ENCODE assay signal across 1 cellular context in the genomic region with DNA sequence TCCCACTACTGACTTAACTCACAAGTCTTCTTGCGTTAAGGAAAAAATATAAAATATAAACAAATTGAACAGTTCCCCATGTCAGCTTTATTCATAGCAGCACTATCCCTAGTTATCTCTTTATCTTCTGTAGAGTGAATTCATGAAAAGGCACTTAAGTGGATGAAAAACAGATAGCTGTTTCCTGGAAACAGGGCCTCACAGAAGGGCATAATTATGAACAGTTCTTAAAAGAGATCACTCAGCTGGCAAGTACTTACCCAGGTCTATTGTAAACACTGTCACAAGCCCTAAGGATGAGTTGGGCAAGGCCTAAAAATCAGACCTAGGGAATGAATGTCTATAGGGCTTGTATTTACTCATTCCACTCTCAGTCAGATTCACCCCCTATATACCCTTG.
TF ChIP-seq lines count a peak whose summit lies in the region.

No MANE protein-coding gene starts in this region.

TF ChIP-seq in SK-N-SH, 30 proteins besides CTCF, POLR2A, EP300 and RAD21 (continued from another document):
- TF ChIP-seq RCOR1 (IDR thresholded peaks at IDR 0.05; ENCODE audit: low read length): peak; percentile 77; the same call in 1 of the 2 replicates
- peak; percentile 38 for TF ChIP-seq CHD2 (IDR thresholded peaks at IDR 0.05; ENCODE audit: low read length, partially characterized antibody)
- peak; percentile 63 for TF ChIP-seq GATA2 (CRISPR knock-in tag; IDR thresholded peaks at IDR 0.05)
- TF ChIP-seq, protein P1, sequence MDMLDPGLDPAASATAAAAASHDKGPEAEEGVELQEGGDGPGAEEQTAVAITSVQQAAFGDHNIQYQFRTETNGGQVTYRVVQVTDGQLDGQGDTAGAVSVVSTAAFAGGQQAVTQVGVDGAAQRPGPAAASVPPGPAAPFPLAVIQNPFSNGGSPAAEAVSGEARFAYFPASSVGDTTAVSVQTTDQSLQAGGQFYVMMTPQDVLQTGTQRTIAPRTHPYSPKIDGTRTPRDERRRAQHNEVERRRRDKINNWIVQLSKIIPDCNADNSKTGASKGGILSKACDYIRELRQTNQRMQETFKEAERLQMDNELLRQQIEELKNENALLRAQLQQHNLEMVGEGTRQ (IDR thresholded peaks at IDR 0.05; ENCODE audit: borderline replicate concordance, low read depth, low read length): no peak
- TF ChIP-seq GABPA (IDR thresholded peaks at IDR 0.05; ENCODE audit: low read depth): no peak
- no peak for TF ChIP-seq RFX5 (IDR thresholded peaks at IDR 0.05; ENCODE audit: low read length)
- TF ChIP-seq FOXM1 (IDR thresholded peaks at IDR 0.05; ENCODE audit: low read depth): peak; percentile 81
- peak; percentile 78; the same call in 1 of the 2 replicates for TF ChIP-seq RXRA (IDR thresholded peaks at IDR 0.05; ENCODE audit: borderline replicate concordance, low read depth)
- TF ChIP-seq, protein P2, sequence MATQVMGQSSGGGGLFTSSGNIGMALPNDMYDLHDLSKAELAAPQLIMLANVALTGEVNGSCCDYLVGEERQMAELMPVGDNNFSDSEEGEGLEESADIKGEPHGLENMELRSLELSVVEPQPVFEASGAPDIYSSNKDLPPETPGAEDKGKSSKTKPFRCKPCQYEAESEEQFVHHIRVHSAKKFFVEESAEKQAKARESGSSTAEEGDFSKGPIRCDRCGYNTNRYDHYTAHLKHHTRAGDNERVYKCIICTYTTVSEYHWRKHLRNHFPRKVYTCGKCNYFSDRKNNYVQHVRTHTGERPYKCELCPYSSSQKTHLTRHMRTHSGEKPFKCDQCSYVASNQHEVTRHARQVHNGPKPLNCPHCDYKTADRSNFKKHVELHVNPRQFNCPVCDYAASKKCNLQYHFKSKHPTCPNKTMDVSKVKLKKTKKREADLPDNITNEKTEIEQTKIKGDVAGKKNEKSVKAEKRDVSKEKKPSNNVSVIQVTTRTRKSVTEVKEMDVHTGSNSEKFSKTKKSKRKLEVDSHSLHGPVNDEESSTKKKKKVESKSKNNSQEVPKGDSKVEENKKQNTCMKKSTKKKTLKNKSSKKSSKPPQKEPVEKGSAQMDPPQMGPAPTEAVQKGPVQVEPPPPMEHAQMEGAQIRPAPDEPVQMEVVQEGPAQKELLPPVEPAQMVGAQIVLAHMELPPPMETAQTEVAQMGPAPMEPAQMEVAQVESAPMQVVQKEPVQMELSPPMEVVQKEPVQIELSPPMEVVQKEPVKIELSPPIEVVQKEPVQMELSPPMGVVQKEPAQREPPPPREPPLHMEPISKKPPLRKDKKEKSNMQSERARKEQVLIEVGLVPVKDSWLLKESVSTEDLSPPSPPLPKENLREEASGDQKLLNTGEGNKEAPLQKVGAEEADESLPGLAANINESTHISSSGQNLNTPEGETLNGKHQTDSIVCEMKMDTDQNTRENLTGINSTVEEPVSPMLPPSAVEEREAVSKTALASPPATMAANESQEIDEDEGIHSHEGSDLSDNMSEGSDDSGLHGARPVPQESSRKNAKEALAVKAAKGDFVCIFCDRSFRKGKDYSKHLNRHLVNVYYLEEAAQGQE (IDR thresholded peaks at IDR 0.05; ENCODE audit: low read depth, low read length): no peak
- TF ChIP-seq JUND (IDR thresholded peaks at IDR 0.05): peak; percentile 84
- peak; percentile 43; the same call in 1 of the 2 replicates for TF ChIP-seq ELF1 (IDR thresholded peaks at IDR 0.05)
- TF ChIP-seq NFIC (IDR thresholded peaks at IDR 0.05; ENCODE audit: borderline replicate concordance): peak; percentile 85
- TF ChIP-seq POLR2AphosphoS5 (IDR thresholded peaks at IDR 0.05; ENCODE audit: low read depth, low read length): peak; percentile 88
- TF ChIP-seq SIN3A (IDR thresholded peaks at IDR 0.05; ENCODE audit: borderline replicate concordance, low read depth, low read length): peak; percentile 59; the same call in 1 of the 2 replicates
- TF ChIP-seq, protein P3, sequence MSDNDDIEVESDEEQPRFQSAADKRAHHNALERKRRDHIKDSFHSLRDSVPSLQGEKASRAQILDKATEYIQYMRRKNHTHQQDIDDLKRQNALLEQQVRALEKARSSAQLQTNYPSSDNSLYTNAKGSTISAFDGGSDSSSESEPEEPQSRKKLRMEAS (IDR thresholded peaks at IDR 0.05; ENCODE audit: low read depth): peak; percentile 44; the same call in 1 of the 2 replicates
- TF ChIP-seq SMC3 (IDR thresholded peaks at IDR 0.05; ENCODE audit: low read depth, low read length): no peak
- TF ChIP-seq TCF12 (IDR thresholded peaks at IDR 0.05): peak; percentile 98
- TF ChIP-seq MXI1 (IDR thresholded peaks at IDR 0.05; ENCODE audit: low read depth, low read length): peak; percentile 38; the same call in 1 of the 2 replicates
- peak; percentile 58; the same call in 1 of the 2 replicates for TF ChIP-seq MEF2A (IDR thresholded peaks at IDR 0.05; ENCODE audit: borderline replicate concordance, low read depth)
- peak; percentile 85; the same call in 1 of the 2 replicates for TF ChIP-seq TEAD4 (IDR thresholded peaks at IDR 0.05; ENCODE audit: borderline replicate concordance, insufficient read depth)
- TF ChIP-seq, protein P4, sequence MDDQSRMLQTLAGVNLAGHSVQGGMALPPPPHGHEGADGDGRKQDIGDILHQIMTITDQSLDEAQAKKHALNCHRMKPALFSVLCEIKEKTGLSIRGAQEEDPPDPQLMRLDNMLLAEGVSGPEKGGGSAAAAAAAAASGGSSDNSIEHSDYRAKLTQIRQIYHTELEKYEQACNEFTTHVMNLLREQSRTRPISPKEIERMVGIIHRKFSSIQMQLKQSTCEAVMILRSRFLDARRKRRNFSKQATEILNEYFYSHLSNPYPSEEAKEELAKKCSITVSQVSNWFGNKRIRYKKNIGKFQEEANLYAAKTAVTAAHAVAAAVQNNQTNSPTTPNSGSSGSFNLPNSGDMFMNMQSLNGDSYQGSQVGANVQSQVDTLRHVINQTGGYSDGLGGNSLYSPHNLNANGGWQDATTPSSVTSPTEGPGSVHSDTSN (IDR thresholded peaks at IDR 0.05): peak; percentile 91
- no peak for TF ChIP-seq NRF1 (IDR thresholded peaks at IDR 0.05; ENCODE audit: low read depth, low read length)
TF ChIP-seq in SK-N-SH: peak in this region for 18.
